Comparison of ENCODE assay signal across 17 cellular contexts in genomic region chr13:30149248-30149647, GRCh38.
DNase-seq lines count a peak whose midpoint lies in the region; ATAC-seq and TF ChIP-seq lines count a peak whose summit lies in the region.
"Had no signal": no experiment of that assay in that cellular context is flagged by ENCODE, and none has a peak within 500 bp of the region (broad histone marks: within the 10 kb centered on the region; RNA-seq: fewer than 3 reads in every experiment).

No MANE protein-coding gene starts in this region.

- no peaks in the 10 kb centered on the region for H3K27me3 Mint-ChIP-seq in activated naive CD8-positive, alpha-beta T cell
- H3K27me3 Mint-ChIP-seq in activated naive CD8-positive, alpha-beta T cell treated with anti-CD3 and anti-CD28 coated beads for 36 hours, result no peaks in the 10 kb centered on the region
- peaks cover 3% of the 10 kb centered on the region for H3K27me3 Mint-ChIP-seq in brain
- H3K27me3 Mint-ChIP-seq in stimulated activated memory B cell treated with anti-CD40 and anti-IgM and Interleukin-4, amounts not matched to agents 10 μg/mL and 1 μg/mL and 100 μg/mL, for 72 hours, result peaks cover 24% of the 10 kb centered on the region

- no peak for DNase-seq in activated naive CD8-positive, alpha-beta T cell treated with anti-CD3 and anti-CD28 coated beads for 36 hours
- DNase-seq in M059J (ENCODE audit: low read depth) (peak; percentile 20), amniotic stem cell (lab: John Stamatoyannopoulos, UW) (no peak)
- DNase-seq: endodermal cell, GM23248, KBM-7, mesenchymal stem cell, NCI-H1417 treated with DMSO at 0.1 percent for 48 hours, nucleus accumbens, PC-9, psoas muscle, SHP77 treated with DMSO at 0.1 percent for 48 hours had no signal

- peaks cover 3% of the 10 kb centered on the region for H3K36me3 Mint-ChIP-seq in activated naive CD8-positive, alpha-beta T cell
- peaks cover 3% of the 10 kb centered on the region for H3K36me3 Mint-ChIP-seq in activated naive CD8-positive, alpha-beta T cell treated with anti-CD3 and anti-CD28 coated beads for 36 hours
- H3K36me3 Mint-ChIP-seq in brain, result no peaks in the 10 kb centered on the region
- no peaks in the 10 kb centered on the region for H3K36me3 Mint-ChIP-seq in stimulated activated memory B cell treated with anti-CD40 and anti-IgM and Interleukin-4, amounts not matched to agents 10 μg/mL and 1 μg/mL and 100 μg/mL, for 72 hours

- peaks cover 76% of the 10 kb centered on the region for H3K4me1 Mint-ChIP-seq in activated naive CD8-positive, alpha-beta T cell (ENCODE audit: low read depth)
- H3K4me1 Mint-ChIP-seq in activated naive CD8-positive, alpha-beta T cell treated with anti-CD3 and anti-CD28 coated beads for 36 hours, result peaks cover 63% of the 10 kb centered on the region
- peaks cover 60% of the 10 kb centered on the region for H3K4me1 Mint-ChIP-seq in brain
- peaks cover 50% of the 10 kb centered on the region for H3K4me1 Mint-ChIP-seq in stimulated activated memory B cell treated with anti-CD40 and anti-IgM and Interleukin-4, amounts not matched to agents 10 μg/mL and 1 μg/mL and 100 μg/mL, for 72 hours

- H3K27ac Mint-ChIP-seq in activated naive CD8-positive, alpha-beta T cell, result peak overlapping the region; percentile 76
- no peak overlapping the region for H3K27ac Mint-ChIP-seq in activated naive CD8-positive, alpha-beta T cell treated with anti-CD3 and anti-CD28 coated beads for 36 hours
- H3K27ac Mint-ChIP-seq in brain, result peak overlapping the region in 3 of 5 experiments; percentile 42 to 46 (median 46)
- H3K27ac Mint-ChIP-seq in stimulated activated memory B cell treated with anti-CD40 and anti-IgM and Interleukin-4, amounts not matched to agents 10 μg/mL and 1 μg/mL and 100 μg/mL, for 72 hours, result peak overlapping the region; percentile 93
- H3K27ac Mint-ChIP-seq: endodermal cell had no signal

- no peak overlapping the region for H3K4me3 Mint-ChIP-seq in activated naive CD8-positive, alpha-beta T cell
- no peak overlapping the region for H3K4me3 Mint-ChIP-seq in activated naive CD8-positive, alpha-beta T cell treated with anti-CD3 and anti-CD28 coated beads for 36 hours
- no peak overlapping the region for H3K4me3 Mint-ChIP-seq in brain
- H3K4me3 Mint-ChIP-seq in stimulated activated memory B cell treated with anti-CD40 and anti-IgM and Interleukin-4, amounts not matched to agents 10 μg/mL and 1 μg/mL and 100 μg/mL, for 72 hours, result no peak overlapping the region
- H3K4me3 Mint-ChIP-seq: endodermal cell had no signal

- ATAC-seq in stimulated activated memory B cell treated with anti-CD40 and anti-IgM and Interleukin-4, amounts not matched to agents 10 μg/mL and 1 μg/mL and 100 μg/mL, for 72 hours, result no peak
- ATAC-seq in GM21423 (IDR thresholded peaks at IDR 0.05; ENCODE audit: unreplicated experiment) (no peak), GM19467 (IDR thresholded peaks at IDR 0.05; ENCODE audit: unreplicated experiment) (no peak)
- ATAC-seq: psoas muscle had no signal

- no peak for TF ChIP-seq CTCF in brain (conservative IDR thresholded peaks at IDR 0.05)

- peaks cover 5% of the 10 kb centered on the region for H3K9me3 Mint-ChIP-seq in activated naive CD8-positive, alpha-beta T cell (ENCODE audit: low read depth)
- peaks cover 8% of the 10 kb centered on the region for H3K9me3 Mint-ChIP-seq in activated naive CD8-positive, alpha-beta T cell treated with anti-CD3 and anti-CD28 coated beads for 36 hours
- peaks cover 0 to 4% (median 0%) of the 10 kb centered on the region in 5 experiments for H3K9me3 Mint-ChIP-seq in brain
- no peaks in the 10 kb centered on the region for H3K9me3 Mint-ChIP-seq in stimulated activated memory B cell treated with anti-CD40 and anti-IgM and Interleukin-4, amounts not matched to agents 10 μg/mL and 1 μg/mL and 100 μg/mL, for 72 hours
- H3K9me3 Mint-ChIP-seq: endodermal cell had no signal
